Comparison of ENCODE assay signal across 1 cellular context in the genomic region with DNA sequence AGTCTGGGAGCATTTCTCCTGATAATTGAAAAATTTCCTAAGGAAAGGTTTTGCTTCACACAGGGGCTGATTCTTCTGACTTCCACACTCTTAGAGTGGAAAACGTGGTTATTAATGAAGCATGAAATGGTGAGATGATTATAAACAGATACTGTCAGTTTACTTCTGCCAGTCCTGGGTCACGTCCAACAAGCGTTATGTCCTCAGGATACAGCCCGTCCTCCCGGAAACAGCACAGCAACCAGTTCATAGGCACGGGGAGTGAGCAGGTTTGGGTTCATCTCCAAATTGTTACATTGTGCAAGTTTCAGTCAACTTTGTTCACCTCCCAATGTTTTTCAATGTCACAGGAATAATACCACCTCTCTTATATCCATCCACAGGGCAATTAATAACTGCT.
TF ChIP-seq lines count a peak whose summit lies in the region.

No MANE protein-coding gene starts in this region.

TF ChIP-seq in SK-N-SH treated with all-trans-retinoic acid at 6 μM for 48 hours, 23 proteins besides CTCF, POLR2A, EP300 and RAD21 (continued from another document):
- TF ChIP-seq, protein P1, sequence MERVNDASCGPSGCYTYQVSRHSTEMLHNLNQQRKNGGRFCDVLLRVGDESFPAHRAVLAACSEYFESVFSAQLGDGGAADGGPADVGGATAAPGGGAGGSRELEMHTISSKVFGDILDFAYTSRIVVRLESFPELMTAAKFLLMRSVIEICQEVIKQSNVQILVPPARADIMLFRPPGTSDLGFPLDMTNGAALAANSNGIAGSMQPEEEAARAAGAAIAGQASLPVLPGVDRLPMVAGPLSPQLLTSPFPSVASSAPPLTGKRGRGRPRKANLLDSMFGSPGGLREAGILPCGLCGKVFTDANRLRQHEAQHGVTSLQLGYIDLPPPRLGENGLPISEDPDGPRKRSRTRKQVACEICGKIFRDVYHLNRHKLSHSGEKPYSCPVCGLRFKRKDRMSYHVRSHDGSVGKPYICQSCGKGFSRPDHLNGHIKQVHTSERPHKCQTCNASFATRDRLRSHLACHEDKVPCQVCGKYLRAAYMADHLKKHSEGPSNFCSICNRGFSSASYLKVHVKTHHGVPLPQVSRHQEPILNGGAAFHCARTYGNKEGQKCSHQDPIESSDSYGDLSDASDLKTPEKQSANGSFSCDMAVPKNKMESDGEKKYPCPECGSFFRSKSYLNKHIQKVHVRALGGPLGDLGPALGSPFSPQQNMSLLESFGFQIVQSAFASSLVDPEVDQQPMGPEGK (CRISPR knock-in tag; IDR thresholded peaks at IDR 0.05; ENCODE audit: borderline replicate concordance) = no peak
- no peak for TF ChIP-seq ARNTL (CRISPR knock-in tag; IDR thresholded peaks at IDR 0.05; ENCODE audit: borderline replicate concordance, low read depth)
TF ChIP-seq in SK-N-SH treated with all-trans-retinoic acid at 6 μM for 48 hours: peak in this region for 0.
